ENCODE assay signal across 8 cellular contexts in the genomic region with DNA sequence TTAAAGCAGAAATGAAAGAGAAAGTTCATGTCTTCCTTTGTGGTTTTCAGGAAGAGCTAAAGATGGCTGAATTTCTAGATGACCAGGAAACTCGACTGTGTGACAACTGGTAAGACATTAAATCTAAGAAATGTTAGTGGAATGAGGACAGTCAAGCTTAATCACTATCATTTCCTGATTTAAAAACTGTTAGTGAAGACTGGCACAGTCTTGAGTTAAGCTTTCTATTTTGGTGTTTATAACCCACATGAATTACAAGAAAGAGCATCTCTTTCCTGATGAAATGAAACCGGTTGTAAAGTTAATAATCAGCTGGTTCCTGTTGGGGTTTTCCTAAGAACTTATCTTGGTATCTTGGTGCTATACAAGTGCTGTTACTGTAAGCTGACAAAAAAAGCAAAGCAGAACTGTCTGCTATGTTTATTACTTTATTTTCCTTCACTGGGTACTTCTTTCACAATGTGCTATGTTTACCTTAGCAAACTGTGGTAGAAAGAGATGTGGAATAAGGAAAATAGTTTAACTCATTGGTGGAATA. TPM values are rescaled to one million over a fixed set of nuclear protein-coding genes. Genes with fewer than 3 reads are reported as not detected.
DNase-seq lines count a peak whose midpoint lies in the region; ATAC-seq and TF ChIP-seq lines count a peak whose summit lies in the region.

No MANE protein-coding gene starts in this region.

- whole genome bisulfite sequencing in mesenchymal stem cell: 9% methylated on average over 2 of the region's 2 CpGs

- H3K36me3 Mint-ChIP-seq in activated T-cell treated with anti-CD3 and anti-CD28 coated beads, Interleukin-2, amount 50 U/mL, for 72 hours (ENCODE audit: insufficient read depth in 2 of 2): peaks cover 4 to 15% of the 10 kb centered on the region in 2 donors
- H3K36me3 Mint-ChIP-seq in activated naive CD8-positive, alpha-beta T cell treated with anti-CD3 and anti-CD28 coated beads for 36 hours: peaks cover 22% of the 10 kb centered on the region
- peaks cover 5% of the 10 kb centered on the region for H3K36me3 Mint-ChIP-seq in GM23338 (ENCODE audit: low read depth)

- peaks cover 60% of the 10 kb centered on the region for H3K4me1 Mint-ChIP-seq in activated T-cell treated with anti-CD3 and anti-CD28 coated beads, Interleukin-2, amount 50 U/mL, for 72 hours (ENCODE audit: low read depth)
- peaks cover 51% of the 10 kb centered on the region for H3K4me1 Mint-ChIP-seq in activated naive CD8-positive, alpha-beta T cell treated with anti-CD3 and anti-CD28 coated beads for 36 hours
- H3K4me1 Mint-ChIP-seq in GM23338: peaks cover 8% of the 10 kb centered on the region

- H4K8ac ChIP-seq in mesenchymal stem cell (ENCODE audit: low read length): no peak overlapping the region

- H3K4ac ChIP-seq in mesenchymal stem cell (ENCODE audit: low read depth in 1 of 2, low read length in 2 of 2): no peak overlapping the region

- H3K4me3 Mint-ChIP-seq in activated T-cell treated with anti-CD3 and anti-CD28 coated beads, Interleukin-2, amount 50 U/mL, for 72 hours: peak overlapping the region; percentile 68 to 89
- peak overlapping the region; percentile 57 for H3K4me3 Mint-ChIP-seq in activated naive CD8-positive, alpha-beta T cell treated with anti-CD3 and anti-CD28 coated beads for 36 hours
- no peak overlapping the region for H3K4me3 Mint-ChIP-seq in GM23338

- TF ChIP-seq CTCF in GM23338 (conservative IDR thresholded peaks at IDR 0.05; ENCODE audit: low read depth in 2 of 2): no peak

- no peak overlapping the region for H2BK120ac ChIP-seq in mesenchymal stem cell (ENCODE audit: low read depth, low read length)

- H4K91ac ChIP-seq in mesenchymal stem cell (ENCODE audit: low read length): no peak overlapping the region

- no peak for DNase-seq in activated T-cell treated with anti-CD3 and anti-CD28 coated beads, Interleukin-2, amount 50 U/mL, for 72 hours
- DNase-seq in activated T-cell treated with anti-CD3 and anti-CD28 coated beads, Interleukin-2, amount 50 U/mL, for 1 hour: no peak
- no peak for DNase-seq in activated naive CD8-positive, alpha-beta T cell treated with anti-CD3 and anti-CD28 coated beads for 36 hours
- DNase-seq in mesenchymal stem cell: peak; percentile 87
- DNase-seq in SHP77 (lab: John Stamatoyannopoulos, UW): no peak
- DNase-seq in GM23338 (ENCODE audit: low spot score): no peak

- no peaks in the 10 kb centered on the region for H3K9me3 ChIP-seq in mesenchymal stem cell (ENCODE audit: control insufficient read depth, low read length)

- H2AFZ ChIP-seq in mesenchymal stem cell (ENCODE audit: low read depth, low read length) (no peak overlapping the region), GM23338 (no peak overlapping the region)

- no peak overlapping the region for H3K4me2 ChIP-seq in mesenchymal stem cell (ENCODE audit: low read length, poor library complexity, severe bottlenecking)
- H3K4me2 ChIP-seq in GM23338: no peak overlapping the region

- no peaks in the 10 kb centered on the region for H3F3A ChIP-seq in GM23338 (replicated peaks; ENCODE audit: low read depth)

- peaks cover 7 to 37% of the 10 kb centered on the region in 2 experiments for H3K36me3 ChIP-seq in mesenchymal stem cell (ENCODE audit: control insufficient read depth in 1 of 2, insufficient read depth in 2 of 2, low read depth in 1 of 2, low read length in 2 of 2)
- 0 out of 2 replicates have a peak, but pooled peaks cover 4% of the 10 kb centered on the region for H3K36me3 ChIP-seq in GM23338 (ENCODE audit: insufficient read depth)

- H3K4me1 ChIP-seq in mesenchymal stem cell (ENCODE audit: control insufficient read depth, insufficient read depth, low read depth, low read length) (peaks cover 15% of the 10 kb centered on the region), GM23338 (ENCODE audit: insufficient read depth) (peaks cover 6% of the 10 kb centered on the region)

- H3K27ac ChIP-seq in mesenchymal stem cell (ENCODE audit: low read length, poor library complexity, severe bottlenecking) (peak overlapping the region; percentile 53), GM23338 (ENCODE audit: low read depth) (no peak overlapping the region)

- no peaks in the 10 kb centered on the region for H3K27me3 ChIP-seq in mesenchymal stem cell (ENCODE audit: control insufficient read depth in 1 of 2, insufficient read depth in 1 of 2, low read length in 2 of 2)
- H3K27me3 ChIP-seq in GM23338 (ENCODE audit: insufficient read depth): no peaks in the 10 kb centered on the region

- no peak overlapping the region for H2BK15ac ChIP-seq in mesenchymal stem cell (ENCODE audit: low read depth, poor library complexity, severe bottlenecking)

- no peak overlapping the region for H3K18ac ChIP-seq in mesenchymal stem cell (ENCODE audit: low read depth in 1 of 2, low read length in 2 of 2)

- H3K79me1 ChIP-seq in mesenchymal stem cell (replicated peaks; ENCODE audit: low read length, poor library complexity, severe bottlenecking): peaks cover 19% of the 10 kb centered on the region

- H4K20me1 ChIP-seq in GM23338 (replicated peaks; ENCODE audit: insufficient read depth): peaks cover 4% of the 10 kb centered on the region; the same call in 1 of the 2 replicates

- H3K27me3 Mint-ChIP-seq in activated T-cell treated with anti-CD3 and anti-CD28 coated beads, Interleukin-2, amount 50 U/mL, for 72 hours (ENCODE audit: low read depth): no peaks in the 10 kb centered on the region
- no peaks in the 10 kb centered on the region for H3K27me3 Mint-ChIP-seq in activated naive CD8-positive, alpha-beta T cell treated with anti-CD3 and anti-CD28 coated beads for 36 hours
- peaks cover 5% of the 10 kb centered on the region for H3K27me3 Mint-ChIP-seq in GM23338 (ENCODE audit: insufficient read depth, low read depth, poor library complexity)

- H3K79me2 ChIP-seq in GM23338 (replicated peaks; ENCODE audit: insufficient read depth): peaks cover 14% of the 10 kb centered on the region

- no peaks in the 10 kb centered on the region for H3K9me2 ChIP-seq in GM23338 (ENCODE audit: insufficient read depth)

- H3K14ac ChIP-seq in mesenchymal stem cell (ENCODE audit: low read length in 2 of 2): no peak overlapping the region

- no peak overlapping the region for H2AK5ac ChIP-seq in mesenchymal stem cell (ENCODE audit: low read length, severe bottlenecking)

- no peak overlapping the region for H3K23ac ChIP-seq in mesenchymal stem cell (ENCODE audit: low read length in 2 of 2)

- peak overlapping the region; percentile 80 for H3K9ac ChIP-seq in mesenchymal stem cell (ENCODE audit: low read length)

- H3K27ac Mint-ChIP-seq in activated T-cell treated with anti-CD3 and anti-CD28 coated beads, Interleukin-2, amount 50 U/mL, for 72 hours: peak overlapping the region; percentile 98
- peak overlapping the region; percentile 89 for H3K27ac Mint-ChIP-seq in activated naive CD8-positive, alpha-beta T cell treated with anti-CD3 and anti-CD28 coated beads for 36 hours
- no peak overlapping the region for H3K27ac Mint-ChIP-seq in GM23338

- H2BK5ac ChIP-seq in mesenchymal stem cell (ENCODE audit: low read depth, low read length, poor library complexity, severe bottlenecking): no peak overlapping the region

- H3K9me3 Mint-ChIP-seq in activated T-cell treated with anti-CD3 and anti-CD28 coated beads, Interleukin-2, amount 50 U/mL, for 72 hours: no peaks in the 10 kb centered on the region
- H3K9me3 Mint-ChIP-seq in activated naive CD8-positive, alpha-beta T cell treated with anti-CD3 and anti-CD28 coated beads for 36 hours: no peaks in the 10 kb centered on the region
- no peaks in the 10 kb centered on the region for H3K9me3 Mint-ChIP-seq in GM23338

- H2BK12ac ChIP-seq in mesenchymal stem cell (ENCODE audit: low read length in 2 of 2): no peak overlapping the region

- H3K4me3 ChIP-seq in mesenchymal stem cell (ENCODE audit: insufficient read depth in 1 of 2, low read depth in 1 of 2, low read length in 2 of 2) (peak overlapping the region in 1 of 2 experiments; percentile 61), GM23338 (no peak overlapping the region)

- peak; percentile 70 to 77 for ATAC-seq in activated T-cell treated with anti-CD3 and anti-CD28 coated beads, Interleukin-2, amount 50 U/mL, for 72 hours (replicated peaks in 1 of 2)
- ATAC-seq in HG03571 (IDR thresholded peaks at IDR 0.05; ENCODE audit: unreplicated experiment) (peak; percentile 51), GM19351 (IDR thresholded peaks at IDR 0.05; ENCODE audit: unreplicated experiment) (no peak), GM23338 (no peak)

RNA-seq across cellular contexts. Expression of a gene that starts 5.2 kb away (rescaled TPM):
- total RNA-seq in activated T-cell treated with anti-CD3 and anti-CD28 coated beads, Interleukin-2, amount 50 U/mL, for 72 hours: 10 to 100 TPM; 57.7 to 64.2 TPM
- total RNA-seq in activated naive CD8-positive, alpha-beta T cell treated with anti-CD3 and anti-CD28 coated beads for 36 hours: 10 to 100 TPM; 49.6 to 49.8 TPM
- 26.0 TPM for polyA plus RNA-seq in mesenchymal stem cell (2013, experiment 1 of 2)
- polyA plus RNA-seq in mesenchymal stem cell (2013, experiment 2 of 2): 24.7 TPM
- 30.4 and 35.6 TPM in 2 replicates for total RNA-seq in GM23338 (2014; rRNA removed; shearing (Covaris generic))
- polyA plus RNA-seq in GM23338 (2016; fragmentation: Nextera tagmentation; extraction: Ambion mirVana): 17.4 and 17.8 TPM in 2 replicates

RNA-seq across cellular contexts. Expression of a gene that starts 21.9 kb away (rescaled TPM):
- total RNA-seq in activated T-cell treated with anti-CD3 and anti-CD28 coated beads, Interleukin-2, amount 50 U/mL, for 72 hours: 10 to 100 TPM; 36.3 to 47.0 TPM
- 10 to 100 TPM; 51.3 to 54.9 TPM for total RNA-seq in activated naive CD8-positive, alpha-beta T cell treated with anti-CD3 and anti-CD28 coated beads for 36 hours
- polyA plus RNA-seq in mesenchymal stem cell (2013, experiment 1 of 2): 14.3 TPM
- polyA plus RNA-seq in mesenchymal stem cell (2013, experiment 2 of 2): 18.4 TPM
- total RNA-seq in GM23338 (2014; rRNA removed; shearing (Covaris generic)): 49.0 and 63.6 TPM in 2 replicates
- polyA plus RNA-seq in GM23338 (2016; fragmentation: Nextera tagmentation; extraction: Ambion mirVana): 55.1 and 58.9 TPM in 2 replicates

Comparison
In these comparisons a context has a peak if more than half of its experiments do, and no peak if none do; other contexts are left out.
1. ATAC-seq: peak in activated T-cell treated with anti-CD3 and anti-CD28 coated beads, Interleukin-2, amount 50 U/mL, for 72 hours (2 of 2) and HG03571 (single experiment); none in GM19351 (single experiment) and GM23338 (single experiment).